8 cellular contexts compared by ENCODE assay signal in the genomic region with DNA sequence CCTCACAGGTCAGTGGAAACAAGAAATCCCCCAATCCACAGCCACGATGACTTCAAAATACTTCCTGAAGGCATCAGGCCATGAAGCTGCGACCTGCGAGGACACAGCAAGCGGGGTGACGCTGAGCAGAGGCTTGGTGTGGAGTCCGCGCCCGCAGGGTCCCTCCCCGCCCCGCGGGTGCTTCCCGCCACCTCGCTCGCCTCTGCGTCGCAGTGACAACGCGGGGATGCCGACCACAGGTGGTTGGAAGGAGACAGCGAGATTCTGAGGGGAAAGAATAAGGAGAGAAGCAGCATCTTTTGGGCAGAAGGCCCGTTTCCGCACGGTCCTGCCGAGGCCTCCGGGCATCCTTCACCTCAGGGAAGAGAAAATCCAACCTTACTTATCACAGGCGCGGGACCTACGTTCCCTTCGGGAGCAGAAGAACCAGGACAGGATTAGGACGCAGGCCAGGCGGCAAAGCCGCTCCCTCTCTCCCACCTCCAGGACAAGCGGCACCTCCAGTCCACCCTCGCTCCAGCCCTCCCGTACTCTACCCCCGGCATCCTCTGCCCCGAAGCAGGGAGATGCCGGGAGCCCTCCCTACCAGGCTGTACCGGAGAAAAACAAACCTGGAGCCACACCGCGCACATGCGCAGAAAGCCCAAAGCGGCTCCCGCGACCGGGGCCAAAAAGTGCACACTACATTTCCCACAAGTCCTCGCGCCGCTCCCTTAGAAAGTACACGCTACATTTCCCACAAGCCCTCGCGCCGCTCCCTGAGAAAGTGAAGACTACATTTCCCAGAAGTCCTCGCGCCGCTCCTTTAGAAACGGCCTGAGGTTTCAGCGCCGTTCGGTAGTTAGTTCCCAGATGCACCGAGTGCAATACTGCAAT.
DNase-seq lines count a peak whose midpoint lies in the region; ATAC-seq lines count a peak whose summit lies in the region.

No MANE protein-coding gene starts in this region.

- intact Hi-C loops in left colon (cut with DNase I, micrococcal nuclease) = no loop called here

- peak overlapping the region; percentile 66 to 87 (median 77); a peak in 21 of 22 replicates for H3K27ac ChIP-seq in BLaER1 treated with 17β-estradiol and CSF1 and Interleukin-3, amounts not matched to agents 10 nM and 100 nM

- peaks cover 41% of the 10 kb centered on the region for H3K36me3 Mint-ChIP-seq in activated CD4-positive, alpha-beta T cell treated with anti-CD3 and anti-CD28 coated beads, Interleukin-2, amount 10 ng/mL, durations not matched to agents 7 days and 5 days (ENCODE audit: low read depth)

- H3K36me3 ChIP-seq in BLaER1 treated with 17β-estradiol and CSF1 and Interleukin-3, amounts not matched to agents 10 nM and 100 nM = peaks cover 7 to 32% (median 22%) of the 10 kb centered on the region in 11 experiments; a peak in 17 of 22 replicates

- H3K4me1 Mint-ChIP-seq in activated CD4-positive, alpha-beta T cell treated with anti-CD3 and anti-CD28 coated beads, Interleukin-2, amount 10 ng/mL, durations not matched to agents 7 days and 5 days = peaks cover 40% of the 10 kb centered on the region

- no peaks in the 10 kb centered on the region for H4K20me1 ChIP-seq in BLaER1 treated with 17β-estradiol and CSF1 and Interleukin-3, amounts not matched to agents 10 nM and 100 nM

- H3K27me3 Mint-ChIP-seq in activated CD4-positive, alpha-beta T cell treated with anti-CD3 and anti-CD28 coated beads, Interleukin-2, amount 10 ng/mL, durations not matched to agents 7 days and 5 days = no peaks in the 10 kb centered on the region

- H3K9me3 Mint-ChIP-seq in activated CD4-positive, alpha-beta T cell treated with anti-CD3 and anti-CD28 coated beads, Interleukin-2, amount 10 ng/mL, durations not matched to agents 7 days and 5 days = peaks cover 6% of the 10 kb centered on the region

- ATAC-seq in GM19351 (IDR thresholded peaks at IDR 0.05; ENCODE audit: unreplicated experiment) (peak; percentile 90), HG03520 (IDR thresholded peaks at IDR 0.05; ENCODE audit: unreplicated experiment) (peak; percentile 94), left colon (peak; percentile 99)

- peak overlapping the region; percentile 79 to 92 (median 85) for H3K9ac ChIP-seq in BLaER1 treated with 17β-estradiol and CSF1 and Interleukin-3, amounts not matched to agents 10 nM and 100 nM

- H3K27me3 ChIP-seq in BLaER1 treated with 17β-estradiol and CSF1 and Interleukin-3, amounts not matched to agents 10 nM and 100 nM = no peaks in the 10 kb centered on the region

- POLR2A ChIA-PET in activated CD4-positive, alpha-beta T cell treated with anti-CD3 and anti-CD28 coated beads, Interleukin-2, amount 10 ng/mL, durations not matched to agents 7 days and 5 days (lab: Charles Lee) = no interaction called here

- H3K9me3 ChIP-seq in BLaER1 treated with 17β-estradiol and CSF1 and Interleukin-3, amounts not matched to agents 10 nM and 100 nM (replicated peaks in 1 of 11) = peaks cover 0 to 19% (median 6%) of the 10 kb centered on the region in 11 experiments; a peak in 6 of 22 replicates

- peak; percentile 86 for DNase-seq in NCI-H526 treated with DMSO at 0.1 percent for 48 hours (lab: John Stamatoyannopoulos, UW)
- peak; percentile 97 for DNase-seq in activated CD4-positive, alpha-beta T cell treated with anti-CD3 and anti-CD28 coated beads, Interleukin-2, amount 10 ng/mL, durations not matched to agents 7 days and 5 days
- DNase-seq in cortex of kidney (lab: John Stamatoyannopoulos, UW) = peak; percentile 28
- peak; percentile 97 to 99 for DNase-seq in left colon
- peak; percentile 90 to 95 for DNase-seq in stimulated activated CD4-positive, alpha-beta T cell treated with anti-CD3 and anti-CD28 coated beads, Interleukin-1b, Interleukin-23, amount 100 ng/mL, for 4 hours (ENCODE audit: low read depth in 2 of 2)

- H3K27ac Mint-ChIP-seq in activated CD4-positive, alpha-beta T cell treated with anti-CD3 and anti-CD28 coated beads, Interleukin-2, amount 10 ng/mL, durations not matched to agents 7 days and 5 days = peak overlapping the region; percentile 97

- peaks cover 19 to 30% (median 26%) of the 10 kb centered on the region in 10 experiments for H3K4me1 ChIP-seq in BLaER1 treated with 17β-estradiol and CSF1 and Interleukin-3, amounts not matched to agents 10 nM and 100 nM

- peak overlapping the region; percentile 98 for H3K4me3 Mint-ChIP-seq in activated CD4-positive, alpha-beta T cell treated with anti-CD3 and anti-CD28 coated beads, Interleukin-2, amount 10 ng/mL, durations not matched to agents 7 days and 5 days

- H3K4me3 ChIP-seq in BLaER1 treated with 17β-estradiol and CSF1 and Interleukin-3, amounts not matched to agents 10 nM and 100 nM = peak overlapping the region; percentile 71 to 95 (median 84)

- CTCF ChIA-PET in activated CD4-positive, alpha-beta T cell treated with anti-CD3 and anti-CD28 coated beads, Interleukin-2, amount 10 ng/mL, durations not matched to agents 7 days and 5 days (lab: Charles Lee) = interaction anchor here (0.8 kb wide), 1 partner anchor 577 kb away, joined by 3 read pairs; no protein-coding TSS in a partner anchor

- H3K4me2 ChIP-seq in BLaER1 treated with 17β-estradiol and CSF1 and Interleukin-3, amounts not matched to agents 10 nM and 100 nM = peak overlapping the region; percentile 89 to 99 (median 97)

Comparison
In these comparisons a context has a peak if more than half of its experiments do, and no peak if none do; other contexts are left out.
1. Peak in every context shown above with its lines: DNase-seq, ATAC-seq, H3K4me3 ChIP-seq and H3K27ac ChIP-seq.
2. DNase-seq: peak in every context shown above with its lines; median percentile 98 in left colon; 97 in activated CD4-positive, alpha-beta T cell treated with anti-CD3 and anti-CD28 coated beads, Interleukin-2, amount 10 ng/mL, durations not matched to agents 7 days and 5 days; 92 in stimulated activated CD4-positive, alpha-beta T cell treated with anti-CD3 and anti-CD28 coated beads, Interleukin-1b, Interleukin-23, amount 100 ng/mL, for 4 hours; 86 in NCI-H526 treated with DMSO at 0.1 percent for 48 hours; 28 in cortex of kidney.